In genomic region chr10:119026301-119027110, GRCh38 we compare ENCODE assay signal across 14 cellular contexts. TPM values are rescaled to one million over a fixed set of nuclear protein-coding genes. Genes with fewer than 3 reads are reported as not detected.
DNase-seq lines count a peak whose midpoint lies in the region; ATAC-seq, FAIRE-seq and TF ChIP-seq lines count a peak whose summit lies in the region.
"Had no signal": no experiment of that assay in that cellular context is flagged by ENCODE, and none has a peak within 500 bp of the region (broad histone marks: within the 10 kb centered on the region; RNA-seq: fewer than 3 reads in every experiment).

No MANE protein-coding gene starts in this region.

- no TSS peak for BruUV-seq in Panc1 (replicated peaks; lab: Mats Ljungman, UMichigan)
- BruUV-seq in Caco-2 (replicated peaks; lab: Mats Ljungman, UMichigan): no TSS peak

- peaks cover 10% of the 10 kb centered on the region for H3K4me1 Mint-ChIP-seq in CD4-positive, alpha-beta T cell (ENCODE audit: low read depth)
- no peaks in the 10 kb centered on the region for H3K4me1 Mint-ChIP-seq in Caco-2 (ENCODE audit: low read depth, unreplicated experiment)

- no peaks in the 10 kb centered on the region for H3K9me3 Mint-ChIP-seq in CD4-positive, alpha-beta T cell
- H3K9me3 Mint-ChIP-seq in Caco-2 (ENCODE audit: unreplicated experiment): no peaks in the 10 kb centered on the region
- H3K9me3 Mint-ChIP-seq: effector memory CD8-positive, alpha-beta T cell; HFFc6 had no signal

- intact Hi-C loops in CD4-positive, alpha-beta T cell (cut with DNase I, micrococcal nuclease): loop anchor here in 1 of 2 experiments (5.0 kb wide), 1 partner anchor 274 kb away; the partner anchor contains the start of gene CACUL1
- intact Hi-C loops in Panc1 (cut with micrococcal nuclease; ENCODE audit: unreplicated experiment): loop anchor here (5.0 kb wide), 2 partner anchors 284 to 459 kb away; no protein-coding TSS in a partner anchor
- intact Hi-C loops in esophagus squamous epithelium (cut with DNase I): no loop called here
- intact Hi-C loops in pancreas (cut with DNase I): no loop called here
- intact Hi-C loops in Caco-2 (cut with micrococcal nuclease; ENCODE audit: unreplicated experiment): loop anchor here (5.0 kb wide), 1 partner anchor 269 kb away; no protein-coding TSS in a partner anchor

- FAIRE-seq in pancreas (lab: Jason Lieb, UNC): no peak
- FAIRE-seq: K562 had no signal

- H3K27ac Mint-ChIP-seq in CD4-positive, alpha-beta T cell: no peak overlapping the region
- no peak overlapping the region for H3K27ac Mint-ChIP-seq in Caco-2 (ENCODE audit: unreplicated experiment)
- H3K27ac Mint-ChIP-seq: HFFc6 had no signal

- no peak overlapping the region for H2AFZ ChIP-seq in smooth muscle cell (ENCODE audit: low read depth)

- peaks cover 13% of the 10 kb centered on the region for H4K20me1 ChIP-seq in smooth muscle cell (ENCODE audit: low read depth)

- DNase-seq in CD4-positive, alpha-beta T cell: no peak
- no peak for DNase-seq in Panc1 (ENCODE audit: low read depth, low spot score)
- DNase-seq in esophagus squamous epithelium (lab: John Stamatoyannopoulos, UW): no peak
- DNase-seq in pancreas: no peak
- DNase-seq in Caco-2: no peak
- no peak for DNase-seq in smooth muscle cell (lab: John Stamatoyannopoulos, UW; ENCODE audit: unreplicated experiment)
- no peak for DNase-seq in NCI-H1417 treated with DMSO at 0.1 percent for 48 hours (lab: John Stamatoyannopoulos, UW)
- DNase-seq: activated gamma-delta T cell; effector memory CD8-positive, alpha-beta T cell; HFFc6; NCI-H1436 had no signal

- no peak for TF ChIP-seq CTCF in CD4-positive, alpha-beta T cell (IDR thresholded peaks at IDR 0.05)
- TF ChIP-seq CTCF in Panc1 (IDR thresholded peaks at IDR 0.05) (no peak), esophagus squamous epithelium (IDR thresholded peaks at IDR 0.05) (no peak), pancreas (IDR thresholded peaks at IDR 0.05) (no peak), Caco-2 (IDR thresholded peaks at IDR 0.05; ENCODE audit: insufficient read depth in 1 of 2, low read depth in 1 of 2, low read length in 1 of 2, severe bottlenecking in 1 of 2, unreplicated experiment in 1 of 2) (no peak), smooth muscle cell (IDR thresholded peaks at IDR 0.05; ENCODE audit: borderline replicate concordance, insufficient read depth, poor library complexity, severe bottlenecking) (no peak)

- WGBS in esophagus squamous epithelium, 2 donors: 54 to 55% methylated on average over 12 to 17 of the region's 18 CpGs
- WGBS in pancreas, 2 donors: 66 to 73% methylated on average over 18 of the region's 18 CpGs
- WGBS in smooth muscle cell (ENCODE audit: low lambda C conversion rate): 93% methylated on average over 18 of the region's 18 CpGs

- no peak overlapping the region for H3K27ac ChIP-seq in CD4-positive, alpha-beta T cell (ENCODE audit: low read depth, low read length)
- peak overlapping the region; percentile 85 for H3K27ac ChIP-seq in Panc1 (ENCODE audit: low read length)
- peak overlapping the region in 3 of 4 donors; percentile 19 to 75 (median 39) for H3K27ac ChIP-seq in esophagus squamous epithelium
- peak overlapping the region; percentile 68 to 83 (median 76) for H3K27ac ChIP-seq in pancreas
- no peak overlapping the region for H3K27ac ChIP-seq in smooth muscle cell (ENCODE audit: low read depth)
- H3K27ac ChIP-seq: SK-N-MC had no signal

- no peaks in the 10 kb centered on the region for H3K27me3 Mint-ChIP-seq in CD4-positive, alpha-beta T cell
- no peaks in the 10 kb centered on the region for H3K27me3 Mint-ChIP-seq in Caco-2 (ENCODE audit: insufficient read depth, unreplicated experiment)
- H3K27me3 Mint-ChIP-seq: effector memory CD8-positive, alpha-beta T cell had no signal

- H3F3A ChIP-seq in smooth muscle cell (ENCODE audit: low read depth): no peaks in the 10 kb centered on the region

- in situ Hi-C loops in Panc1 (cut with HindIII; ENCODE audit: low pct_unique_long_range_greater_than_20kb, low sequenced_read_pairs): no loop called here

- peaks cover 49% of the 10 kb centered on the region for H3K4me1 ChIP-seq in Panc1 (ENCODE audit: control insufficient read depth, insufficient read depth, low read length)
- peaks cover 20 to 44% (median 21%) of the 10 kb centered on the region in 3 donors for H3K4me1 ChIP-seq in esophagus squamous epithelium
- peaks cover 0 to 10% (median 5%) of the 10 kb centered on the region in 3 donors for H3K4me1 ChIP-seq in pancreas
- H3K4me1 ChIP-seq in Caco-2: peaks cover 7% of the 10 kb centered on the region; the same call in 1 of the 2 replicates
- peaks cover 21% of the 10 kb centered on the region for H3K4me1 ChIP-seq in smooth muscle cell (ENCODE audit: low read depth)

- H3K36me3 Mint-ChIP-seq in CD4-positive, alpha-beta T cell (ENCODE audit: low read depth): no peaks in the 10 kb centered on the region
- peaks cover 20% of the 10 kb centered on the region for H3K36me3 Mint-ChIP-seq in Caco-2 (ENCODE audit: insufficient read depth, unreplicated experiment)

- POLR2A ChIA-PET in CD4-positive, alpha-beta T cell (lab: Charles Lee): no interaction called here
- POLR2A ChIA-PET in Panc1 (lab: Charles Lee) (no interaction called here), Caco-2 (lab: Charles Lee) (no interaction called here)

- no peaks in the 10 kb centered on the region for H3K9me3 ChIP-seq in CD4-positive, alpha-beta T cell (ENCODE audit: control insufficient read depth, low read length)
- H3K9me3 ChIP-seq in Panc1 (ENCODE audit: control insufficient read depth, insufficient read depth, low read depth, low read length): no peaks in the 10 kb centered on the region
- H3K9me3 ChIP-seq in esophagus squamous epithelium: no peaks in the 10 kb centered on the region
- no peaks in the 10 kb centered on the region for H3K9me3 ChIP-seq in pancreas
- no peaks in the 10 kb centered on the region for H3K9me3 ChIP-seq in Caco-2
- H3K9me3 ChIP-seq in smooth muscle cell (replicated peaks; ENCODE audit: low read depth): no peaks in the 10 kb centered on the region

- H3K36me3 ChIP-seq in Panc1 (ENCODE audit: control insufficient read depth, insufficient read depth, low read length) (no peaks in the 10 kb centered on the region), esophagus squamous epithelium (no peaks in the 10 kb centered on the region), pancreas (no peaks in the 10 kb centered on the region), Caco-2 (ENCODE audit: control insufficient read depth, insufficient read depth, low read length) (no peaks in the 10 kb centered on the region), smooth muscle cell (ENCODE audit: low read depth) (no peaks in the 10 kb centered on the region)

- no peaks in the 10 kb centered on the region for H3K27me3 ChIP-seq in CD4-positive, alpha-beta T cell (ENCODE audit: control insufficient read depth, insufficient read depth, low read length)
- H3K27me3 ChIP-seq in Panc1 (ENCODE audit: control insufficient read depth, insufficient read depth, low read length) (no peaks in the 10 kb centered on the region), esophagus squamous epithelium (no peaks in the 10 kb centered on the region), pancreas (no peaks in the 10 kb centered on the region), Caco-2 (replicated peaks; ENCODE audit: control insufficient read depth, insufficient read depth, low read length) (no peaks in the 10 kb centered on the region), smooth muscle cell (ENCODE audit: low read depth) (no peaks in the 10 kb centered on the region)

- H3K4me3 ChIP-seq in Panc1 (ENCODE audit: low read depth in 2 of 2, low read length in 2 of 2) (0 out of 4 replicates have a peak overlapping the region, but pooled peaks of 1 of the 2 experiments have one; percentile 5), esophagus squamous epithelium (no peak overlapping the region), pancreas (no peak overlapping the region), Caco-2 (ENCODE audit: low read depth, low read length) (no peak overlapping the region), smooth muscle cell (no peak overlapping the region)
- H3K4me3 ChIP-seq: K562, SK-N-MC had no signal

- CTCF ChIA-PET in CD4-positive, alpha-beta T cell (lab: Charles Lee): no interaction called here
- CTCF ChIA-PET in Panc1 (lab: Charles Lee): no interaction called here
- CTCF ChIA-PET in Caco-2 (lab: Charles Lee): no interaction called here

- H3K4me2 ChIP-seq in smooth muscle cell: no peak overlapping the region

- no peaks in the 10 kb centered on the region for H3K79me2 ChIP-seq in smooth muscle cell (ENCODE audit: low read depth)

- H3K4me3 Mint-ChIP-seq in CD4-positive, alpha-beta T cell: peak overlapping the region; percentile 11
- no peak overlapping the region for H3K4me3 Mint-ChIP-seq in Caco-2 (ENCODE audit: unreplicated experiment)
- H3K4me3 Mint-ChIP-seq: HFFc6 had no signal

- no peak for TF ChIP-seq POLR2A in esophagus squamous epithelium (IDR thresholded peaks at IDR 0.05)

- no peak for ATAC-seq in CD4-positive, alpha-beta T cell (ENCODE audit: poor library complexity)
- ATAC-seq in Panc1: no peak
- no peak for ATAC-seq in pancreas
- no peak for ATAC-seq in HG03045 (IDR thresholded peaks at IDR 0.05; ENCODE audit: unreplicated experiment)
- ATAC-seq: effector memory CD8-positive, alpha-beta T cell; K562 had no signal

- no peak overlapping the region for H3K9ac ChIP-seq in smooth muscle cell (ENCODE audit: low read depth)

RNA-seq across cellular contexts. Expression of gene NANOS1, which starts 3.0 kb away (rescaled TPM):
- under 1 TPM; 0.08 to 0.14 TPM for total RNA-seq in CD4-positive, alpha-beta T cell
- 18.0 TPM for total RNA-seq in Panc1 (2021; ENCODE audit: unreplicated experiment)
- polyA plus RNA-seq in Panc1 (2012; ENCODE audit: insufficient read length): 14.0 TPM
- total RNA-seq in esophagus squamous epithelium: 1 to 10 TPM in 2 of 4 donors, under 1 TPM in 2; 0.19 to 1.7 (median 1.1) TPM
- 1 to 10 TPM in 4 of 6 donors, under 1 TPM in 2; 0.47 to 1.9 (median 1.2) TPM for total RNA-seq in pancreas
- 1 to 10 TPM; 2.2 to 7.7 TPM for polyA plus RNA-seq in pancreas
- 4.6 and 5.9 TPM in 2 replicates for total RNA-seq in Caco-2 (2022)
- 0.76 and 0.90 TPM in 2 replicates for total RNA-seq in smooth muscle cell
- polyA plus RNA-seq in smooth muscle cell: 1.4 and 2.8 TPM in 2 replicates

RNA-seq across cellular contexts. Expression of gene EIF3A, which starts 54.1 kb away (rescaled TPM):
- total RNA-seq in CD4-positive, alpha-beta T cell: 100 to 1,000 TPM; 129 TPM
- total RNA-seq in Panc1 (2021; ENCODE audit: unreplicated experiment) (214 TPM), esophagus squamous epithelium (100 to 1,000 TPM in 2 of 4 donors, 10 to 100 TPM in 2; 71.8 to 135 (median 101) TPM), pancreas (100 to 1,000 TPM in 4 of 6 donors, 10 to 100 TPM in 2; 64.8 to 145 (median 106) TPM), Caco-2 (2022) (146 and 150 TPM in 2 replicates), smooth muscle cell (95.0 and 105 TPM in 2 replicates)
- 181 TPM for polyA plus RNA-seq in Panc1 (2012; ENCODE audit: insufficient read length)
- polyA plus RNA-seq in pancreas (10 to 100 TPM; 37.2 to 42.1 TPM), smooth muscle cell (37.9 and 51.5 TPM in 2 replicates)

Comparison
In these comparisons a context has a peak if more than half of its experiments do, and no peak if none do; other contexts are left out.
1. H3K27ac ChIP-seq: peak in Panc1 (single experiment), esophagus squamous epithelium (3 of 4) and pancreas (4 of 4); none in CD4-positive, alpha-beta T cell (single experiment) and smooth muscle cell (single experiment).
2. intact Hi-C loops: an anchor here in Panc1 (5.0 kb wide) and Caco-2 (5.0 kb wide); none called in esophagus squamous epithelium and pancreas.